In the genomic region with DNA sequence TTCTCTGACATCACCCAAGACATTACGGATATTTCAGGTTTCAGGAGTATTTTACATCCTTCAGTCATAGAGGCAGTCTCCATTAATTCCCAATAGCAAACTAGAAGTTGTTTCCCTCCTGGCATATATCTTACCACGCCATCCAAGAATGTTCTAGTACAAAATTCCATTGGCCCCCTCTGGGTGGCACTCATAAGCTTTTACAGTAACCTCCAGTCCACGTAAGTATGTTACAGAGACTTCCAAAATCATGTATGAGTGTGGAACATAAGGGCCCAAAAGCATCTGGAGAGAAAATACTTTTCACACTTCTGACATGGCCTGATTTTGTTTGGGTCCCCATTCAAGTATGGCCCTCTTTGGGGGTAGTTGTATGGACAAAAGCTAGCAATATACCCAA, we compare ENCODE assay signal across 13 cellular contexts. TPM values are rescaled to one million over a fixed set of nuclear protein-coding genes. Genes with fewer than 3 reads are reported as not detected.
DNase-seq lines count a peak whose midpoint lies in the region; ATAC-seq and TF ChIP-seq lines count a peak whose summit lies in the region.
"Had no signal": no experiment of that assay in that cellular context is flagged by ENCODE, and none has a peak within 500 bp of the region (broad histone marks: within the 10 kb centered on the region; RNA-seq: fewer than 3 reads in every experiment).

No MANE protein-coding gene starts in this region.

- no peak overlapping the region for H3K9ac ChIP-seq in SK-N-SH

- H3K9me2 ChIP-seq in SK-N-SH, result no peaks in the 10 kb centered on the region

- CTCF ChIA-PET in SK-N-SH (lab: Yijun Ruan, JAX), result interaction anchor here (1.2 to 2.6 kb wide), 3 partner anchors 15 to 264 kb away, joined by 3 to 9 read pairs (median 5); no protein-coding TSS in a partner anchor

- peak; percentile 37 for TF ChIP-seq RAD21 in SK-N-SH (IDR thresholded peaks at IDR 0.05; ENCODE audit: low read length)

- H3K9me3 ChIP-seq in SK-N-SH, result no peaks in the 10 kb centered on the region
- no peaks in the 10 kb centered on the region for H3K9me3 ChIP-seq in T-helper 17 cell (ENCODE audit: control insufficient read depth, low read length, poor library complexity, severe bottlenecking)

- no peaks in the 10 kb centered on the region; a peak in 1 of 4 replicates for H3K4me1 ChIP-seq in SK-N-SH (ENCODE audit: control insufficient read depth in 1 of 2, insufficient read depth in 2 of 2, low read depth in 1 of 2, low read length in 1 of 2)
- no peaks in the 10 kb centered on the region for H3K4me1 ChIP-seq in foreskin keratinocyte

- DNase-seq in AG20443 (ENCODE audit: low spot score), result peak; percentile 34
- DNase-seq in SK-N-SH, result peak; percentile 26
- DNase-seq in foreskin keratinocyte, result no peak
- no peak for DNase-seq in NCI-H2107 treated with DMSO at 0.1 percent for 48 hours (lab: John Stamatoyannopoulos, UW; ENCODE audit: unreplicated experiment)
- DNase-seq in T-helper 17 cell, result no peak
- DNase-seq in SK-N-DZ (ENCODE audit: low spot score), result no peak
- DNase-seq: activated CD4-positive, CD25-positive, alpha-beta regulatory T cell treated with anti-CD3 and anti-CD28 coated beads, Interleukin-2, amount 50 U/mL, for 72 hours; activated naive CD8-positive, alpha-beta T cell treated with anti-CD3 and anti-CD28 coated beads, Interleukin-2, amount 10 ng/mL, durations not matched to agents 7 days and 5 days; natural killer cell; NCI-H1092 treated with DMSO at 0.1 percent for 48 hours; NCI-H69 had no signal

- no peak for TF ChIP-seq EP300 in SK-N-SH (IDR thresholded peaks at IDR 0.05; ENCODE audit: borderline replicate concordance in 1 of 2, low read depth in 1 of 2, low read length in 1 of 2)

- ATAC-seq in foreskin keratinocyte (no peak), HG02623 (IDR thresholded peaks at IDR 0.05; ENCODE audit: unreplicated experiment) (no peak), T-helper 17 cell (no peak)
- ATAC-seq: natural killer cell had no signal

- H3K4me1 Mint-ChIP-seq in T-helper 17 cell, result no peaks in the 10 kb centered on the region
- H3K4me1 Mint-ChIP-seq: activated naive CD8-positive, alpha-beta T cell treated with anti-CD3 and anti-CD28 coated beads, Interleukin-2, amount 10 ng/mL, durations not matched to agents 7 days and 5 days; natural killer cell had no signal

- no peaks in the 10 kb centered on the region for H3K36me3 Mint-ChIP-seq in T-helper 17 cell (ENCODE audit: low read depth)
- H3K36me3 Mint-ChIP-seq: activated naive CD8-positive, alpha-beta T cell treated with anti-CD3 and anti-CD28 coated beads, Interleukin-2, amount 10 ng/mL, durations not matched to agents 7 days and 5 days; natural killer cell had no signal

- POLR2A ChIA-PET in SK-N-SH (lab: Yijun Ruan, JAX), result no interaction called here

- no peak overlapping the region for H2AFZ ChIP-seq in SK-N-SH (ENCODE audit: low read depth)

- 27% methylated on average over 3 of the region's 3 CpGs for WGBS in SK-N-SH (ENCODE audit: low lambda C conversion rate)

- H3K4me2 ChIP-seq in SK-N-SH, result no peak overlapping the region

- no peaks in the 10 kb centered on the region for H3F3A ChIP-seq in SK-N-SH (replicated peaks; ENCODE audit: insufficient read depth)

- H3K4me3 ChIP-seq in SK-N-SH (ENCODE audit: low read depth in 2 of 2, low read length in 1 of 2), result no peak overlapping the region

- H3K27ac Mint-ChIP-seq in T-helper 17 cell, result no peak overlapping the region
- H3K27ac Mint-ChIP-seq: activated naive CD8-positive, alpha-beta T cell treated with anti-CD3 and anti-CD28 coated beads, Interleukin-2, amount 10 ng/mL, durations not matched to agents 7 days and 5 days; natural killer cell had no signal

- H3K27ac ChIP-seq in SK-N-SH (ENCODE audit: low read depth in 2 of 2, low read length in 1 of 2) (no peak overlapping the region), foreskin keratinocyte (no peak overlapping the region)

- no peaks in the 10 kb centered on the region for H3K79me2 ChIP-seq in SK-N-SH (ENCODE audit: insufficient read depth)

- H3K27me3 ChIP-seq in SK-N-SH (ENCODE audit: insufficient read depth), result no peaks in the 10 kb centered on the region; the same call in 1 of the 2 replicates
- H3K27me3 ChIP-seq in foreskin keratinocyte, result no peaks in the 10 kb centered on the region

- H3K36me3 ChIP-seq in SK-N-SH (replicated peaks in 1 of 2; ENCODE audit: control insufficient read depth in 1 of 2, insufficient read depth in 2 of 2, low read length in 1 of 2), result no peaks in the 10 kb centered on the region

- TF ChIP-seq CTCF in GM12873 (IDR thresholded peaks at IDR 0.05; ENCODE audit: insufficient read depth, low read depth, low read length, missing control alignments), result peak; percentile 8
- peak; percentile 22; the same call in 1 of the 2 replicates for TF ChIP-seq CTCF in SK-N-SH (IDR thresholded peaks at IDR 0.05)
- peak; percentile 37 for TF ChIP-seq CTCF in foreskin keratinocyte (conservative IDR thresholded peaks at IDR 0.05)

- no peak overlapping the region for H3K4me3 Mint-ChIP-seq in T-helper 17 cell
- H3K4me3 Mint-ChIP-seq: activated naive CD8-positive, alpha-beta T cell treated with anti-CD3 and anti-CD28 coated beads, Interleukin-2, amount 10 ng/mL, durations not matched to agents 7 days and 5 days; natural killer cell had no signal

- no peaks in the 10 kb centered on the region for H4K20me1 ChIP-seq in SK-N-SH (ENCODE audit: insufficient read depth)

- peaks cover 48% of the 10 kb centered on the region for H3K27me3 Mint-ChIP-seq in T-helper 17 cell

TF ChIP-seq in SK-N-SH, 30 proteins besides CTCF, POLR2A, EP300 and RAD21:
- TF ChIP-seq FOXM1 (IDR thresholded peaks at IDR 0.05; ENCODE audit: low read depth) (no peak), SIN3A (IDR thresholded peaks at IDR 0.05; ENCODE audit: borderline replicate concordance, low read depth, low read length) (no peak), TAF1 (IDR thresholded peaks at IDR 0.05; ENCODE audit: borderline replicate concordance, low read depth, low read length) (no peak), TCF12 (IDR thresholded peaks at IDR 0.05) (no peak), PBX3 (IDR thresholded peaks at IDR 0.05) (no peak), RFX5 (IDR thresholded peaks at IDR 0.05; ENCODE audit: low read length) (no peak), NFIC (IDR thresholded peaks at IDR 0.05; ENCODE audit: borderline replicate concordance) (no peak), ELF1 (IDR thresholded peaks at IDR 0.05) (no peak), RXRA (IDR thresholded peaks at IDR 0.05; ENCODE audit: borderline replicate concordance, low read depth) (no peak), CHD2 (IDR thresholded peaks at IDR 0.05; ENCODE audit: low read length, partially characterized antibody) (no peak)
- TF ChIP-seq, protein P1, sequence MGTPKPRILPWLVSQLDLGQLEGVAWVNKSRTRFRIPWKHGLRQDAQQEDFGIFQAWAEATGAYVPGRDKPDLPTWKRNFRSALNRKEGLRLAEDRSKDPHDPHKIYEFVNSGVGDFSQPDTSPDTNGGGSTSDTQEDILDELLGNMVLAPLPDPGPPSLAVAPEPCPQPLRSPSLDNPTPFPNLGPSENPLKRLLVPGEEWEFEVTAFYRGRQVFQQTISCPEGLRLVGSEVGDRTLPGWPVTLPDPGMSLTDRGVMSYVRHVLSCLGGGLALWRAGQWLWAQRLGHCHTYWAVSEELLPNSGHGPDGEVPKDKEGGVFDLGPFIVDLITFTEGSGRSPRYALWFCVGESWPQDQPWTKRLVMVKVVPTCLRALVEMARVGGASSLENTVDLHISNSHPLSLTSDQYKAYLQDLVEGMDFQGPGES (IDR thresholded peaks at IDR 0.05; ENCODE audit: low read depth, low read length), result no peak
- TF ChIP-seq, protein P2, sequence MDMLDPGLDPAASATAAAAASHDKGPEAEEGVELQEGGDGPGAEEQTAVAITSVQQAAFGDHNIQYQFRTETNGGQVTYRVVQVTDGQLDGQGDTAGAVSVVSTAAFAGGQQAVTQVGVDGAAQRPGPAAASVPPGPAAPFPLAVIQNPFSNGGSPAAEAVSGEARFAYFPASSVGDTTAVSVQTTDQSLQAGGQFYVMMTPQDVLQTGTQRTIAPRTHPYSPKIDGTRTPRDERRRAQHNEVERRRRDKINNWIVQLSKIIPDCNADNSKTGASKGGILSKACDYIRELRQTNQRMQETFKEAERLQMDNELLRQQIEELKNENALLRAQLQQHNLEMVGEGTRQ (IDR thresholded peaks at IDR 0.05; ENCODE audit: borderline replicate concordance, low read depth, low read length), result no peak
- TF ChIP-seq, protein P3, sequence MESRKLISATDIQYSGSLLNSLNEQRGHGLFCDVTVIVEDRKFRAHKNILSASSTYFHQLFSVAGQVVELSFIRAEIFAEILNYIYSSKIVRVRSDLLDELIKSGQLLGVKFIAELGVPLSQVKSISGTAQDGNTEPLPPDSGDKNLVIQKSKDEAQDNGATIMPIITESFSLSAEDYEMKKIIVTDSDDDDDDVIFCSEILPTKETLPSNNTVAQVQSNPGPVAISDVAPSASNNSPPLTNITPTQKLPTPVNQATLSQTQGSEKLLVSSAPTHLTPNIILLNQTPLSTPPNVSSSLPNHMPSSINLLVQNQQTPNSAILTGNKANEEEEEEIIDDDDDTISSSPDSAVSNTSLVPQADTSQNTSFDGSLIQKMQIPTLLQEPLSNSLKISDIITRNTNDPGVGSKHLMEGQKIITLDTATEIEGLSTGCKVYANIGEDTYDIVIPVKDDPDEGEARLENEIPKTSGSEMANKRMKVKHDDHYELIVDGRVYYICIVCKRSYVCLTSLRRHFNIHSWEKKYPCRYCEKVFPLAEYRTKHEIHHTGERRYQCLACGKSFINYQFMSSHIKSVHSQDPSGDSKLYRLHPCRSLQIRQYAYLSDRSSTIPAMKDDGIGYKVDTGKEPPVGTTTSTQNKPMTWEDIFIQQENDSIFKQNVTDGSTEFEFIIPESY (IDR thresholded peaks at IDR 0.05; ENCODE audit: borderline replicate concordance, low read depth), result no peak
TF ChIP-seq in SK-N-SH: peak in this region for 0.

RNA-seq across cellular contexts. Expression of gene DHRS4, which starts 58.1 kb away (rescaled TPM):
- polyA plus RNA-seq in SK-N-SH (2012; rRNA removed), result 42.3 and 50.5 TPM in 2 replicates
- 42.3 and 44.4 TPM in 2 replicates for polyA plus RNA-seq in SK-N-SH (2012; cell fraction: cytosol; rRNA removed)
- polyA plus RNA-seq in SK-N-SH (2012; cell fraction: nucleus; rRNA removed), result 25.7 and 35.3 TPM in 2 replicates
- 25.6 and 29.2 TPM in 2 replicates for total RNA-seq in foreskin keratinocyte
- 34.2 and 39.0 TPM in 2 replicates for polyA plus RNA-seq in foreskin keratinocyte
- total RNA-seq in T-helper 17 cell, result 10 to 100 TPM in 1 of 2 donors, 1 to 10 TPM in 1; 7.6 to 13.4 TPM
- 10.4 and 10.7 TPM in 2 replicates for polyA plus RNA-seq in SK-N-DZ (2014; cell fraction: cytosol; rRNA removed)
- 2.7 and 5.5 TPM in 2 replicates for polyA plus RNA-seq in SK-N-DZ (2014; cell fraction: nucleus; rRNA removed)

Comparison
In these comparisons a context has a peak if more than half of its experiments do, and no peak if none do; other contexts are left out.
1. DNase-seq: peak in AG20443 (single experiment) and SK-N-SH (single experiment); none in foreskin keratinocyte (0 of 2), NCI-H2107 treated with DMSO at 0.1 percent for 48 hours (single experiment), T-helper 17 cell (0 of 3) and SK-N-DZ (single experiment).
2. Peak in every context shown above with its lines, with median percentiles within 50 percentile points of each other: CTCF ChIP-seq.